ENCODE assay signal across 8 cellular contexts in genomic region chr11:130213143-130213978, GRCh38. TPM values are rescaled to one million over a fixed set of nuclear protein-coding genes. Genes with fewer than 3 reads are reported as not detected.
DNase-seq lines count a peak whose midpoint lies in the region; ATAC-seq and TF ChIP-seq lines count a peak whose summit lies in the region.

No MANE protein-coding gene starts in this region.

- no peak for TF ChIP-seq POLR2A in suprapubic skin (IDR thresholded peaks at IDR 0.05)

- POLR2A ChIA-PET in OCI-LY7 (lab: Charles Lee) = interaction anchor here (1.0 kb wide), 1 partner anchor 52 kb away, joined by 4 read pairs; no protein-coding TSS in a partner anchor

- no peak overlapping the region for H3K4me2 ChIP-seq in OCI-LY7 (ENCODE audit: low read length)

- H2AFZ ChIP-seq in OCI-LY7 (ENCODE audit: low read length) = no peak overlapping the region

- no peak for TF ChIP-seq EP300 in suprapubic skin (IDR thresholded peaks at IDR 0.05)

- H3K27me3 ChIP-seq in neutrophil (peaks cover 34% of the 10 kb centered on the region), suprapubic skin (no peaks in the 10 kb centered on the region)

- H3K9me3 ChIP-seq in OCI-LY7 (ENCODE audit: low read length) = no peaks in the 10 kb centered on the region
- H3K9me3 ChIP-seq in neutrophil = no peaks in the 10 kb centered on the region
- H3K9me3 ChIP-seq in suprapubic skin = no peaks in the 10 kb centered on the region

- H3K36me3 ChIP-seq in OCI-LY7 (ENCODE audit: insufficient read depth, low read length) = peaks cover 56% of the 10 kb centered on the region
- no peaks in the 10 kb centered on the region for H3K36me3 ChIP-seq in neutrophil
- peaks cover 13% of the 10 kb centered on the region for H3K36me3 ChIP-seq in suprapubic skin

- DNase-seq in Ammon's horn (ENCODE audit: low spot score) (peak; percentile 68), OCI-LY7 (ENCODE audit: low spot score) (peak; percentile 71), fibroblast of the aortic adventitia (ENCODE audit: low read depth) (peak; percentile 26), suprapubic skin (ENCODE audit: low spot score in 2 of 2) (peak; percentile 70 to 83)
- peak; percentile 82 to 84 for DNase-seq in activated T-cell treated with anti-CD3 and anti-CD28 coated beads, Interleukin-2, amount 50 U/mL, for 48 hours

- TF ChIP-seq CTCF in OCI-LY7 (conservative IDR thresholded peaks at IDR 0.05; ENCODE audit: low read length) (peak; percentile 94), fibroblast of the aortic adventitia (IDR thresholded peaks at IDR 0.05; ENCODE audit: insufficient read depth, low read length) (peak; percentile 88), neutrophil (IDR thresholded peaks at IDR 0.05) (peak; percentile 90), suprapubic skin (IDR thresholded peaks at IDR 0.05) (peak; percentile 80 to 94)

- H3K79me2 ChIP-seq in OCI-LY7 (ENCODE audit: insufficient read depth, low read depth, low read length) = no peaks in the 10 kb centered on the region

- H3K9me2 ChIP-seq in OCI-LY7 (ENCODE audit: insufficient read depth, low read length) = no peaks in the 10 kb centered on the region

- H4K20me1 ChIP-seq in OCI-LY7 (ENCODE audit: insufficient read depth, low read length) = no peaks in the 10 kb centered on the region

- H3K27ac ChIP-seq in OCI-LY7 (ENCODE audit: low read depth, low read length, poor library complexity, severe bottlenecking) = no peak overlapping the region
- no peak overlapping the region for H3K27ac ChIP-seq in neutrophil
- H3K27ac ChIP-seq in suprapubic skin = no peak overlapping the region

- H3K4me3 ChIP-seq in OCI-LY7 (ENCODE audit: low read depth, low read length, poor library complexity, severe bottlenecking) (no peak overlapping the region), fibroblast of the aortic adventitia (ENCODE audit: low read depth, low read length) (no peak overlapping the region), neutrophil (ENCODE audit: low read depth in 1 of 2, low read length in 1 of 2) (no peak overlapping the region), suprapubic skin (no peak overlapping the region)

- peak; percentile 90 for ATAC-seq in GM19023 (IDR thresholded peaks at IDR 0.05; ENCODE audit: unreplicated experiment)
- ATAC-seq in HG03196 (IDR thresholded peaks at IDR 0.05; ENCODE audit: unreplicated experiment) = peak; percentile 88

- WGBS in suprapubic skin = 19% methylated on average over 14 of the region's 28 CpGs

- intact Hi-C loops in OCI-LY7 (cut with micrococcal nuclease; ENCODE audit: unreplicated experiment) = loop anchor here (1.0 to 5.0 kb wide), 5 partner anchors 99 to 649 kb away; partner anchors contain the start of gene ZBTB44

- CTCF ChIA-PET in OCI-LY7 (lab: Charles Lee; ENCODE audit: unreplicated experiment) = interaction anchor here (0.6 to 0.8 kb wide), 2 partner anchors 155 to 359 kb away, joined by 3 to 4 read pairs; no protein-coding TSS in a partner anchor

- H3K4me1 ChIP-seq in OCI-LY7 (ENCODE audit: insufficient read depth, low read length, poor library complexity, severe bottlenecking) = peaks cover 9% of the 10 kb centered on the region
- peaks cover 0 to 5% of the 10 kb centered on the region in 2 experiments for H3K4me1 ChIP-seq in neutrophil (ENCODE audit: control insufficient read depth in 1 of 2, insufficient read depth in 1 of 2, low read depth in 1 of 2, low read length in 1 of 2)
- H3K4me1 ChIP-seq in suprapubic skin = peaks cover 11% of the 10 kb centered on the region

- BruUV-seq in OCI-LY7 (replicated peaks; lab: Mats Ljungman, UMichigan) = no TSS peak

RNA-seq across cellular contexts. Expression of gene ST14, which starts 53.8 kb away (rescaled TPM):
- 110 and 135 TPM in 2 replicates for total RNA-seq in OCI-LY7 (2014; rRNA removed; shearing (Covaris generic))
- total RNA-seq in OCI-LY7 (2022) (98.0 and 109 TPM in 2 replicates), fibroblast of the aortic adventitia (ENCODE audit: low replicate concordance) (0.09 TPM in 1 of 2 replicates, not detected in the other), suprapubic skin (100 to 1,000 TPM in 1 of 4 donors, 10 to 100 TPM in 3; 71.9 to 109 (median 84.6) TPM)

Comparison
In these comparisons a context has a peak if more than half of its experiments do, and no peak if none do; other contexts are left out.
1. DNase-seq: peak in every context shown above with its lines; median percentile 83 in activated T-cell treated with anti-CD3 and anti-CD28 coated beads, Interleukin-2, amount 50 U/mL, for 48 hours; 76 in suprapubic skin; 71 in OCI-LY7; 68 in Ammon's horn; 26 in fibroblast of the aortic adventitia.
2. RNA of gene ST14, which starts 53.8 kb away (total RNA-seq): 98.0 to 135 TPM in OCI-LY7 and 71.9 to 109 TPM in suprapubic skin; 0.09 TPM in fibroblast of the aortic adventitia; every median in the first group is over 10 times any median in the second.
3. Peak in every context shown above with its lines, with median percentiles within 50 percentile points of each other: CTCF ChIP-seq.